Comparison of ENCODE assay signal across 28 cellular contexts in genomic region chr4:121936101-121936500, GRCh38. TPM values are rescaled to one million over a fixed set of nuclear protein-coding genes. Genes with fewer than 3 reads are reported as not detected.
"Had no signal": no experiment of that assay in that cellular context is flagged by ENCODE, and none has a peak within 500 bp of the region (broad histone marks: within the 10 kb centered on the region; RNA-seq: fewer than 3 reads in every experiment).

No MANE protein-coding gene starts in this region.

- H3K4me1 ChIP-seq: left lung, lower lobe of right lung, pancreas, prostate gland, spleen, thyroid gland, transverse colon, upper lobe of left lung, vagina had no signal

- H3K27me3 ChIP-seq: thyroid gland, upper lobe of left lung, vagina had no signal

- DNase-seq: hippocampal formation; kidney; left colon; left lung; lower lobe of right lung; mammary epithelial cell; mesenchymal stem cell; naive thymus-derived CD8-positive, alpha-beta T cell; nucleus accumbens; pancreas; posterior cingulate gyrus; retina; right cardiac atrium; small intestine; spleen; stimulated activated CD4-positive, alpha-beta T cell treated with anti-CD3 and anti-CD28 coated beads, Interleukin-4, amount 100 ng/mL, for 4 hours; stimulated activated CD8-positive, alpha-beta memory T cell treated with anti-CD3 and anti-CD28 coated beads, Interleukin-4, amount 100 ng/mL, for 48 hours; stimulated activated naive CD4-positive, alpha-beta T cell treated with Interleukin-2 at 50 U/mL for 16 hours; stimulated activated naive CD8-positive, alpha-beta T cell treated with anti-CD3 and anti-CD28 coated beads, Interleukin-15, amount 100 ng/mL, for 72 hours; substantia nigra; thyroid gland; transverse colon; upper lobe of left lung had no signal

- H3K9me3 ChIP-seq: left lung, lower lobe of right lung, pancreas, prostate gland, spleen, thyroid gland, transverse colon, upper lobe of left lung, vagina had no signal

- ATAC-seq: left colon; left lung; lower lobe of right lung; naive thymus-derived CD8-positive, alpha-beta T cell; pancreas; right cardiac atrium; sciatic nerve; stimulated activated memory B cell treated with anti-CD40 and anti-IgM and Interleukin-4, amounts not matched to agents 10 μg/mL and 1 μg/mL and 100 μg/mL, for 72 hours; stimulated activated naive CD8-positive, alpha-beta T cell treated with anti-CD3 and anti-CD28 coated beads, Interleukin-15, amount 100 ng/mL, for 72 hours had no signal

- H3K4me3 ChIP-seq: left lung, lower lobe of right lung, pancreas, prostate gland, spleen, thyroid gland, transverse colon, upper lobe of left lung, vagina had no signal

- H3K27ac ChIP-seq: left lung, lower lobe of right lung, pancreas, prostate gland, spleen, thyroid gland, transverse colon, upper lobe of left lung, vagina had no signal

- FAIRE-seq: islet of Langerhans, kidney, pancreas, small intestine had no signal

- H3K36me3 ChIP-seq: left lung, lower lobe of right lung, pancreas, prostate gland, spleen, thyroid gland, transverse colon, upper lobe of left lung, vagina had no signal

RNA-seq across cellular contexts. Expression of gene TRPC3, which starts 15.8 kb away (rescaled TPM):
- total RNA-seq: naive thymus-derived CD8-positive, alpha-beta T cell had no signal
- polyA plus RNA-seq: mammary epithelial cell had no signal
